22 cellular contexts compared by ENCODE assay signal in genomic region chr17:76911299-76912007, GRCh38. TPM values are rescaled to one million over a fixed set of nuclear protein-coding genes. Genes with fewer than 3 reads are reported as not detected.
DNase-seq lines count a peak whose midpoint lies in the region; ATAC-seq and TF ChIP-seq lines count a peak whose summit lies in the region.
"Had no signal": no experiment of that assay in that cellular context is flagged by ENCODE, and none has a peak within 500 bp of the region (broad histone marks: within the 10 kb centered on the region; RNA-seq: fewer than 3 reads in every experiment).

No MANE protein-coding gene starts in this region.

- no peak for TF ChIP-seq POLR2A in right lobe of liver (IDR thresholded peaks at IDR 0.05)

- TF ChIP-seq CTCF in neural progenitor cell (IDR thresholded peaks at IDR 0.05) = no peak
- no peak for TF ChIP-seq CTCF in right lobe of liver (IDR thresholded peaks at IDR 0.05)

- H4K20me1 ChIP-seq in neural progenitor cell (ENCODE audit: low read depth) = peaks cover 28% of the 10 kb centered on the region

- H3K27me3 Mint-ChIP-seq in neural progenitor cell (ENCODE audit: insufficient read depth, low read depth) = peaks cover 10% of the 10 kb centered on the region

- peak overlapping the region; percentile 15 for H3K4me3 Mint-ChIP-seq in neural progenitor cell
- H3K4me3 Mint-ChIP-seq: activated B cell treated with CpG ODN at 0.5 μM for 24 hours; GM23338; stimulated activated effector memory CD8-positive, alpha-beta T cell treated with anti-CD3 and anti-CD28 coated beads, Interleukin-12 subunit alpha, Interleukin-12 subunit beta, amount 100 ng/mL, for 72 hours had no signal

- peaks cover 10% of the 10 kb centered on the region for H3K4me1 Mint-ChIP-seq in neural progenitor cell
- H3K4me1 Mint-ChIP-seq: activated B cell treated with CpG ODN at 0.5 μM for 24 hours; stimulated activated effector memory CD8-positive, alpha-beta T cell treated with anti-CD3 and anti-CD28 coated beads, Interleukin-12 subunit alpha, Interleukin-12 subunit beta, amount 100 ng/mL, for 72 hours had no signal

- peaks cover 8% of the 10 kb centered on the region for H3F3A ChIP-seq in neural progenitor cell (ENCODE audit: low read depth)

- TF ChIP-seq RAD21 in Ishikawa (IDR thresholded peaks at IDR 0.05; ENCODE audit: low read depth) = no peak

- no peaks in the 10 kb centered on the region for H3K4me1 ChIP-seq in neural progenitor cell
- H3K4me1 ChIP-seq in right lobe of liver = no peaks in the 10 kb centered on the region
- H3K4me1 ChIP-seq: colonic mucosa, esophagus muscularis mucosa, psoas muscle had no signal

- H3K27ac ChIP-seq in neural progenitor cell = no peak overlapping the region
- H3K27ac ChIP-seq in right lobe of liver = no peak overlapping the region
- H3K27ac ChIP-seq: colonic mucosa, esophagus muscularis mucosa, psoas muscle, thoracic aorta had no signal

- H3K27ac Mint-ChIP-seq in neural progenitor cell = no peak overlapping the region
- H3K27ac Mint-ChIP-seq: activated B cell treated with CpG ODN at 0.5 μM for 24 hours; activated T-helper 2 cell treated with anti-CD3 and anti-CD28 coated beads, Interferon-gamma antibody, Interleukin-2, Interleukin-4, amounts not matched to agents 10 μg/mL and 5 μg/mL and 100 μg/mL, durations not matched to agents 14 hours and 24 hours and 36 hours; GM23338; stimulated activated effector memory CD8-positive, alpha-beta T cell treated with anti-CD3 and anti-CD28 coated beads, Interleukin-12 subunit alpha, Interleukin-12 subunit beta, amount 100 ng/mL, for 72 hours had no signal

- no peak for TF ChIP-seq EP300 in Ishikawa (IDR thresholded peaks at IDR 0.05; ENCODE audit: borderline replicate concordance)

- no peak for ATAC-seq in right lobe of liver
- ATAC-seq: GM23338; psoas muscle; stimulated activated effector memory CD8-positive, alpha-beta T cell treated with anti-CD3 and anti-CD28 coated beads, Interleukin-12 subunit alpha, Interleukin-12 subunit beta, amount 100 ng/mL, for 72 hours had no signal

- intact Hi-C loops in right lobe of liver (cut with DNase I) = no loop called here

- no peak overlapping the region for H3K4me3 ChIP-seq in neural progenitor cell
- H3K4me3 ChIP-seq in right lobe of liver = no peak overlapping the region
- H3K4me3 ChIP-seq: colonic mucosa, esophagus muscularis mucosa, GM23338, lung, psoas muscle, thoracic aorta had no signal

- no peak overlapping the region for H2AFZ ChIP-seq in neural progenitor cell (replicated peaks)
- H2AFZ ChIP-seq: GM23338 had no signal

- no peaks in the 10 kb centered on the region for H3K9me3 ChIP-seq in neural progenitor cell (ENCODE audit: low read depth)
- H3K9me3 ChIP-seq in right lobe of liver = no peaks in the 10 kb centered on the region
- H3K9me3 ChIP-seq: colonic mucosa, psoas muscle, thoracic aorta had no signal

- H3K9me3 Mint-ChIP-seq in neural progenitor cell = no peaks in the 10 kb centered on the region
- H3K9me3 Mint-ChIP-seq: activated T-helper 2 cell treated with anti-CD3 and anti-CD28 coated beads, Interferon-gamma antibody, Interleukin-2, Interleukin-4, amounts not matched to agents 10 μg/mL and 5 μg/mL and 100 μg/mL, durations not matched to agents 14 hours and 24 hours and 36 hours; GM23338; stimulated activated effector memory CD8-positive, alpha-beta T cell treated with anti-CD3 and anti-CD28 coated beads, Interleukin-12 subunit alpha, Interleukin-12 subunit beta, amount 100 ng/mL, for 72 hours had no signal

- H3K27me3 ChIP-seq in neural progenitor cell (no peaks in the 10 kb centered on the region), right lobe of liver (no peaks in the 10 kb centered on the region)
- H3K27me3 ChIP-seq: colonic mucosa had no signal

- DNase-seq in D341Med (ENCODE audit: low spot score) = peak; percentile 87
- DNase-seq in NCI-H524 (lab: John Stamatoyannopoulos, UW) = peak; percentile 98 to 100
- DNase-seq in neural progenitor cell (ENCODE audit: low spot score) = peak; percentile 54
- DNase-seq in activated gamma-delta T cell (lab: John Stamatoyannopoulos, UW) = no peak
- no peak for DNase-seq in MV-4-11 (lab: John Stamatoyannopoulos, UW)
- no peak for DNase-seq in right lobe of liver
- DNase-seq: activated B cell treated with CpG ODN at 0.5 μM for 24 hours; activated CD4-positive, alpha-beta T cell treated with anti-CD3 and anti-CD28 coated beads, Interleukin-2, amount 50 U/mL, for 4 hours; activated CD8-positive, alpha-beta memory T cell treated with anti-CD3 and anti-CD28 coated beads, Interleukin-2, amount 50 U/mL, for 4 hours; colonic mucosa; islet precursor cell; NCI-H1092 treated with DMSO at 0.1 percent for 48 hours; psoas muscle; T1000 had no signal

- no peak overlapping the region for H3K4me2 ChIP-seq in neural progenitor cell
- H3K4me2 ChIP-seq: GM23338 had no signal

- H3K36me3 ChIP-seq in neural progenitor cell (no peaks in the 10 kb centered on the region), right lobe of liver (no peaks in the 10 kb centered on the region)
- H3K36me3 ChIP-seq: colonic mucosa, esophagus muscularis mucosa, thoracic aorta had no signal

- H3K36me3 Mint-ChIP-seq in neural progenitor cell = peaks cover 8% of the 10 kb centered on the region
- H3K36me3 Mint-ChIP-seq: stimulated activated effector memory CD8-positive, alpha-beta T cell treated with anti-CD3 and anti-CD28 coated beads, Interleukin-12 subunit alpha, Interleukin-12 subunit beta, amount 100 ng/mL, for 72 hours had no signal

- H3K9ac ChIP-seq in neural progenitor cell = no peak overlapping the region

- no peaks in the 10 kb centered on the region for H3K79me2 ChIP-seq in neural progenitor cell (ENCODE audit: low read depth)

- no CpG with 5 or more reads among the region's 5 CpGs for WGBS in right lobe of liver (ENCODE audit: insufficient coverage, low coverage, low lambda C conversion rate, missing lambda C conversion rate)

TF ChIP-seq in Ishikawa, 13 proteins besides CTCF, POLR2A, EP300 and RAD21:
- peak; percentile 54 for TF ChIP-seq USF1 (IDR thresholded peaks at IDR 0.05)
- no peak for TF ChIP-seq CEBPB (IDR thresholded peaks at IDR 0.05)
- TF ChIP-seq REST (IDR thresholded peaks at IDR 0.05; ENCODE audit: low read depth) = peak; percentile 2; the same call in 1 of the 2 replicates
TF ChIP-seq in Ishikawa: peak in this region for 2.

RNA-seq across cellular contexts. Expression of gene MGAT5B, which starts 43.2 kb away (rescaled TPM):
- total RNA-seq in neural progenitor cell (ENCODE audit: low replicate concordance) = 1.8 and 6.0 TPM in 2 replicates
- total RNA-seq in right lobe of liver = under 1 TPM in 1 of 6 experiments, not detected in 5; 0.16 TPM
- total RNA-seq: skeletal muscle tissue had no signal

Comparison
In these comparisons a context has a peak if more than half of its experiments do, and no peak if none do; other contexts are left out.
1. DNase-seq: peak in D341Med (single experiment), NCI-H524 (2 of 2) and neural progenitor cell (single experiment); none in activated gamma-delta T cell (single experiment), MV-4-11 (single experiment) and right lobe of liver (0 of 3).